In genomic region chr13:74288361-74288911, GRCh38 we compare ENCODE assay signal across 8 cellular contexts.
DNase-seq lines count a peak whose midpoint lies in the region; ATAC-seq lines count a peak whose summit lies in the region.

No MANE protein-coding gene starts in this region.

- H3K4me1 Mint-ChIP-seq in activated CD4-positive, alpha-beta T cell treated with anti-CD3 and anti-CD28 coated beads, Interleukin-2, amount 10 ng/mL, durations not matched to agents 7 days and 5 days: peaks cover 44% of the 10 kb centered on the region

- peak overlapping the region; percentile 58 for H3K4me3 Mint-ChIP-seq in activated CD4-positive, alpha-beta T cell treated with anti-CD3 and anti-CD28 coated beads, Interleukin-2, amount 10 ng/mL, durations not matched to agents 7 days and 5 days

- H3K9me3 Mint-ChIP-seq in activated CD4-positive, alpha-beta T cell treated with anti-CD3 and anti-CD28 coated beads, Interleukin-2, amount 10 ng/mL, durations not matched to agents 7 days and 5 days: no peaks in the 10 kb centered on the region

- no peaks in the 10 kb centered on the region for H3K36me3 Mint-ChIP-seq in activated CD4-positive, alpha-beta T cell treated with anti-CD3 and anti-CD28 coated beads, Interleukin-2, amount 10 ng/mL, durations not matched to agents 7 days and 5 days (ENCODE audit: low read depth)

- H3K27ac Mint-ChIP-seq in activated CD4-positive, alpha-beta T cell treated with anti-CD3 and anti-CD28 coated beads, Interleukin-2, amount 10 ng/mL, durations not matched to agents 7 days and 5 days: peak overlapping the region; percentile 77

- CTCF ChIA-PET in activated CD4-positive, alpha-beta T cell treated with anti-CD3 and anti-CD28 coated beads, Interleukin-2, amount 10 ng/mL, durations not matched to agents 7 days and 5 days (lab: Charles Lee): interaction anchor here (0.5 to 2.0 kb wide), 8 partner anchors 10 to 931 kb away, joined by 3 to 6 read pairs (median 4); no protein-coding TSS in a partner anchor

- no peaks in the 10 kb centered on the region for H3K27me3 Mint-ChIP-seq in activated CD4-positive, alpha-beta T cell treated with anti-CD3 and anti-CD28 coated beads, Interleukin-2, amount 10 ng/mL, durations not matched to agents 7 days and 5 days

- POLR2A ChIA-PET in activated CD4-positive, alpha-beta T cell treated with anti-CD3 and anti-CD28 coated beads, Interleukin-2, amount 10 ng/mL, durations not matched to agents 7 days and 5 days (lab: Charles Lee): interaction anchor here (1.4 kb wide), 1 partner anchor 152 kb away, joined by 6 read pairs; no protein-coding TSS in a partner anchor

- DNase-seq in AG08396 (ENCODE audit: low spot score) (peak; percentile 4), LoVo (ENCODE audit: low spot score) (peak; percentile 19), myocyte (ENCODE audit: low read depth) (peak; percentile 87)
- peak; percentile 27 for DNase-seq in activated CD4-positive, alpha-beta T cell treated with anti-CD3 and anti-CD28 coated beads, Interleukin-2, amount 10 ng/mL, durations not matched to agents 7 days and 5 days
- DNase-seq in effector CD4-positive, alpha-beta T cell: peak; percentile 5

- ATAC-seq in HG03571 (IDR thresholded peaks at IDR 0.05; ENCODE audit: unreplicated experiment) (no peak), GM21367 (IDR thresholded peaks at IDR 0.05; ENCODE audit: unreplicated experiment) (no peak), GM21619 (IDR thresholded peaks at IDR 0.05; ENCODE audit: unreplicated experiment) (no peak)

Comparison
In these comparisons a context has a peak if more than half of its experiments do, and no peak if none do; other contexts are left out.
1. DNase-seq: peak in every context shown above with its lines; median percentile 87 in myocyte; 27 in activated CD4-positive, alpha-beta T cell treated with anti-CD3 and anti-CD28 coated beads, Interleukin-2, amount 10 ng/mL, durations not matched to agents 7 days and 5 days; 19 in LoVo; 5 in effector CD4-positive, alpha-beta T cell; 4 in AG08396.